ENCODE assay signal across 31 cellular contexts in the genomic region with DNA sequence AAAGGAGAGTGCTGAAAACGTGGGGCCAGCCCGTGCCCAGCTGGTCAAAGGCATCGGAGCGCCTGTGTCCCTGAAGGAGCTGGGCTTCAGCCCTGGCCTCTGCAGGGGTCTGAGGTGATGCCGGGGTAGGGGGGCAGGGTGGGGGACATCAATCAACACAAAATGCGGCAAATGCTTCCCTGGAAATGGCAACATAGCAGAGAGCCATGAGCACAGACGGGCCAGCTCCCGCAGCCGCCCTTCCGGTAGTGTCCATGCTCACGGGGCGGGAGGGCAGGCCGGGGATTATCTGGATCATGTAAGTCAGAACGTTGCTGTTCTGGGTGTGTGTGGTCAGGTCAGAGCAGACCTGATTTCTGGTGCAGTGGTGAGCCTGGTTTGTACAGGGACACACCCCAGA. TPM values are rescaled to one million over a fixed set of nuclear protein-coding genes. Genes with fewer than 3 reads are reported as not detected.
DNase-seq lines count a peak whose midpoint lies in the region; ATAC-seq, FAIRE-seq and TF ChIP-seq lines count a peak whose summit lies in the region.
"Had no signal": no experiment of that assay in that cellular context is flagged by ENCODE, and none has a peak within 500 bp of the region (broad histone marks: within the 10 kb centered on the region; RNA-seq: fewer than 3 reads in every experiment).

No MANE protein-coding gene starts in this region.

- TF ChIP-seq CTCF in HepG2 (CRISPR knock-in tag; IDR thresholded peaks at IDR 0.05) (no peak), right lobe of liver (IDR thresholded peaks at IDR 0.05) (no peak), coronary artery (IDR thresholded peaks at IDR 0.05) (no peak), nephron (IDR thresholded peaks at IDR 0.05; ENCODE audit: unreplicated experiment in 3 of 3) (no peak)

- no peak overlapping the region for H3K27ac ChIP-seq in HepG2 (ENCODE audit: extremely low read length, insufficient read depth, low read length)
- no peak overlapping the region for H3K27ac ChIP-seq in right lobe of liver
- H3K27ac ChIP-seq in coronary artery: no peak overlapping the region
- H3K27ac ChIP-seq: gastroesophageal sphincter, PC-9, stomach, upper lobe of left lung had no signal

- in situ Hi-C loops in HepG2 (cut with HindIII; ENCODE audit: extremely low pct_ligation_motif_present, low pct_unique_long_range_greater_than_20kb): loop anchor here (25.0 kb wide), 1 partner anchor 429 kb away; no protein-coding TSS in a partner anchor

- no peaks in the 10 kb centered on the region for H3K9me3 ChIP-seq in HepG2 (ENCODE audit: low read length)
- no peaks in the 10 kb centered on the region for H3K9me3 ChIP-seq in right lobe of liver
- H3K9me3 ChIP-seq: Caco-2, gastroesophageal sphincter, stomach, upper lobe of left lung had no signal

- H3K4me3 ChIP-seq in HepG2 (replicated peaks in 1 of 3; ENCODE audit: insufficient read depth in 1 of 3, low read depth in 2 of 3, low read length in 3 of 3) (no peak overlapping the region), right lobe of liver (no peak overlapping the region), coronary artery (peak overlapping the region; percentile 52)
- H3K4me3 ChIP-seq: gastroesophageal sphincter, PC-9, stomach, upper lobe of left lung had no signal

- FAIRE-seq in HepG2 (lab: Jason Lieb, UNC) (no peak), GM19239 (lab: Jason Lieb, UNC) (no peak)
- FAIRE-seq: A204.1, HTR-8/SVneo, islet of Langerhans had no signal

- no peak for TF ChIP-seq EP300 in HepG2 (IDR thresholded peaks at IDR 0.05; ENCODE audit: low read depth in 2 of 2, low read length in 2 of 2)
- no peak for TF ChIP-seq EP300 in HepG2 (CRISPR knock-in tag; IDR thresholded peaks at IDR 0.05; ENCODE audit: borderline replicate concordance)

- peak overlapping the region in 2 of 3 experiments; percentile 54 to 63 for H3K27ac Mint-ChIP-seq in nephron
- H3K27ac Mint-ChIP-seq in activated naive CD4-positive, alpha-beta T cell treated with anti-CD3 and anti-CD28 coated beads for 36 hours: no peak overlapping the region
- H3K27ac Mint-ChIP-seq: activated CD4-positive, alpha-beta T cell treated with anti-CD3 and anti-CD28 coated beads, Interleukin-2, amount 10 ng/mL, durations not matched to agents 7 days and 5 days; activated naive CD4-positive, alpha-beta T cell treated with anti-CD3 and anti-CD28 coated beads, Interleukin-2, amount 50 U/mL, for 24 hours had no signal

- H3K4me2 ChIP-seq in HepG2 (ENCODE audit: low read depth, low read length): no peak overlapping the region
- H3K4me2 ChIP-seq: PC-9 had no signal

- no peaks in the 10 kb centered on the region for H3K9me3 Mint-ChIP-seq in nephron
- H3K9me3 Mint-ChIP-seq in activated naive CD4-positive, alpha-beta T cell treated with anti-CD3 and anti-CD28 coated beads for 36 hours: no peaks in the 10 kb centered on the region
- H3K9me3 Mint-ChIP-seq: activated CD4-positive, alpha-beta T cell treated with anti-CD3 and anti-CD28 coated beads, Interleukin-2, amount 10 ng/mL, durations not matched to agents 7 days and 5 days; activated naive CD4-positive, alpha-beta T cell treated with anti-CD3 and anti-CD28 coated beads, Interleukin-2, amount 50 U/mL, for 24 hours had no signal

- ATAC-seq in HepG2 (peak; percentile 30; the same call in 1 of the 3 replicates), right lobe of liver (no peak), GM18873 (IDR thresholded peaks at IDR 0.05; ENCODE audit: low FRiP score, unreplicated experiment) (no peak)
- ATAC-seq: gastroesophageal sphincter had no signal

- H4K20me1 ChIP-seq in HepG2 (ENCODE audit: insufficient read depth, low read length): no peaks in the 10 kb centered on the region

- WGBS in HepG2 (ENCODE audit: low lambda C conversion rate): 29% methylated on average over 14 of the region's 14 CpGs
- 75% methylated on average over 4 of the region's 14 CpGs for WGBS in right lobe of liver (ENCODE audit: insufficient coverage, low coverage, low lambda C conversion rate, missing lambda C conversion rate)

- peaks cover 6 to 49% of the 10 kb centered on the region in 2 experiments; a peak in 4 of 5 replicates for H3K27me3 ChIP-seq in HepG2 (ENCODE audit: control insufficient read depth in 1 of 2, insufficient read depth in 2 of 2, low read length in 2 of 2)
- no peaks in the 10 kb centered on the region for H3K27me3 ChIP-seq in right lobe of liver
- H3K27me3 ChIP-seq: upper lobe of left lung had no signal

- no peaks in the 10 kb centered on the region for H3K36me3 Mint-ChIP-seq in nephron (ENCODE audit: low read depth)
- no peaks in the 10 kb centered on the region for H3K36me3 Mint-ChIP-seq in activated naive CD4-positive, alpha-beta T cell treated with anti-CD3 and anti-CD28 coated beads for 36 hours (ENCODE audit: low read depth)
- H3K36me3 Mint-ChIP-seq: activated naive CD4-positive, alpha-beta T cell treated with anti-CD3 and anti-CD28 coated beads, Interleukin-2, amount 50 U/mL, for 24 hours had no signal

- H3K4me3 Mint-ChIP-seq in nephron: no peak overlapping the region
- H3K4me3 Mint-ChIP-seq in activated naive CD4-positive, alpha-beta T cell treated with anti-CD3 and anti-CD28 coated beads for 36 hours: no peak overlapping the region
- H3K4me3 Mint-ChIP-seq: activated CD4-positive, alpha-beta T cell treated with anti-CD3 and anti-CD28 coated beads, Interleukin-2, amount 10 ng/mL, durations not matched to agents 7 days and 5 days; activated naive CD4-positive, alpha-beta T cell treated with anti-CD3 and anti-CD28 coated beads, Interleukin-2, amount 50 U/mL, for 24 hours had no signal

- H3K9ac ChIP-seq in HepG2 (ENCODE audit: insufficient read depth, low read depth, low read length): no peak overlapping the region

- TF ChIP-seq RAD21 in HepG2 (CRISPR knock-in tag; IDR thresholded peaks at IDR 0.05): no peak

- H3K4me1 ChIP-seq in HepG2 (ENCODE audit: insufficient read depth, low read length) (no peaks in the 10 kb centered on the region), right lobe of liver (no peaks in the 10 kb centered on the region)
- H3K4me1 ChIP-seq: Caco-2, gastroesophageal sphincter, stomach, upper lobe of left lung had no signal

- BruUV-seq in HepG2 (replicated peaks; lab: Mats Ljungman, UMichigan): no TSS peak

- no peaks in the 10 kb centered on the region for H3K36me3 ChIP-seq in HepG2 (replicated peaks in 1 of 2; ENCODE audit: control insufficient read depth in 1 of 2, insufficient read depth in 2 of 2, low read length in 2 of 2)
- H3K36me3 ChIP-seq in right lobe of liver: no peaks in the 10 kb centered on the region
- H3K36me3 ChIP-seq: gastroesophageal sphincter, stomach, upper lobe of left lung had no signal

- CTCF ChIA-PET in HepG2 (lab: Yijun Ruan, JAX; ENCODE audit: low intra/inter-chr PET ratio, low total read pairs) (no interaction called here), HEK293T (lab: Yijun Ruan, JAX) (no interaction called here)
- CTCF ChIA-PET in activated naive CD4-positive, alpha-beta T cell treated with anti-CD3 and anti-CD28 coated beads for 36 hours (lab: Charles Lee): no interaction called here

- DNase-seq in HepG2 (ENCODE audit: low spot score) (no peak), right lobe of liver (no peak), coronary artery (ENCODE audit: low spot score) (no peak), HEK293T (ENCODE audit: extremely low spot score) (no peak), GM19239 (ENCODE audit: insufficient read length, low spot score) (no peak)
- no peak for DNase-seq in activated naive CD4-positive, alpha-beta T cell treated with anti-CD3 and anti-CD28 coated beads for 36 hours
- DNase-seq: activated CD4-positive, alpha-beta T cell treated with anti-CD3 and anti-CD28 coated beads, Interleukin-2, amount 10 ng/mL, durations not matched to agents 7 days and 5 days; C1 segment of cervical spinal cord; Caco-2; cerebellar nuclear complex; effector CD8-positive, alpha-beta T cell; KG1; midbrain; NCI-H1436; NCI-H510A; NK-92 treated with Interleukin-12 subunit alpha and Interleukin-12 subunit beta, amount 100 ng/mL, for 24 hours; PC-9; SHP77; stimulated activated CD8-positive, alpha-beta memory T cell treated with anti-CD3 and anti-CD28 coated beads, Interleukin-4, amount 100 ng/mL, for 48 hours; stomach; SW 1271; T1000 had no signal

- no peak overlapping the region for H2AFZ ChIP-seq in HepG2 (ENCODE audit: low read length)
- H2AFZ ChIP-seq: PC-9 had no signal

- intact Hi-C loops in HepG2 (cut with micrococcal nuclease; ENCODE audit: unreplicated experiment): no loop called here
- intact Hi-C loops in right lobe of liver (cut with DNase I): no loop called here
- intact Hi-C loops in activated naive CD4-positive, alpha-beta T cell treated with anti-CD3 and anti-CD28 coated beads for 36 hours (cut with micrococcal nuclease): no loop called here

- no peak for TF ChIP-seq POLR2A in HepG2 (IDR thresholded peaks at IDR 0.05; ENCODE audit: insufficient read depth in 1 of 2, low read depth in 2 of 2, low read length in 2 of 2)
- no peak for TF ChIP-seq POLR2A in right lobe of liver (IDR thresholded peaks at IDR 0.05)

- peaks cover 31% of the 10 kb centered on the region for H3K4me1 Mint-ChIP-seq in nephron
- no peaks in the 10 kb centered on the region for H3K4me1 Mint-ChIP-seq in activated naive CD4-positive, alpha-beta T cell treated with anti-CD3 and anti-CD28 coated beads for 36 hours (ENCODE audit: low read depth)
- H3K4me1 Mint-ChIP-seq: activated CD4-positive, alpha-beta T cell treated with anti-CD3 and anti-CD28 coated beads, Interleukin-2, amount 10 ng/mL, durations not matched to agents 7 days and 5 days; activated naive CD4-positive, alpha-beta T cell treated with anti-CD3 and anti-CD28 coated beads, Interleukin-2, amount 50 U/mL, for 24 hours had no signal

- H3K79me2 ChIP-seq in HepG2 (ENCODE audit: insufficient read depth, low read length): no peaks in the 10 kb centered on the region

- H3K27me3 Mint-ChIP-seq in nephron (ENCODE audit: low read depth): peaks cover 27% of the 10 kb centered on the region
- peaks cover 2% of the 10 kb centered on the region for H3K27me3 Mint-ChIP-seq in activated naive CD4-positive, alpha-beta T cell treated with anti-CD3 and anti-CD28 coated beads for 36 hours (ENCODE audit: low read depth)

- POLR2A ChIA-PET in HepG2 (lab: Yijun Ruan, JAX): no interaction called here
- POLR2A ChIA-PET in HEK293T (lab: Yijun Ruan, JAX): no interaction called here

RNA-seq across cellular contexts. Expression of a gene that starts 56.5 kb away (rescaled TPM):
- total RNA-seq in HepG2 (2016; rRNA removed; fragmentation: Illumina TruSeq; extraction: Trizol) (0.11 TPM in 1 of 2 replicates, not detected in the other), right lobe of liver (under 1 TPM in 3 of 6 experiments, not detected in 3; 0.15 to 0.56 (median 0.18) TPM)
- total RNA-seq in HepG2 (2016; cell fraction: cytosol; rRNA removed; fragmentation: Illumina TruSeq; extraction: Trizol; ENCODE audit: low read depth): 0.18 and 0.20 TPM in 2 replicates
- not detected in 2 replicates for total RNA-seq in HepG2 (2016; cell fraction: insoluble cytoplasmic fraction; rRNA removed; fragmentation: Illumina TruSeq; extraction: Trizol)
- total RNA-seq in HepG2 (2016; cell fraction: membrane; rRNA removed; fragmentation: Illumina TruSeq; extraction: Trizol): 0.21 and 0.25 TPM in 2 replicates
- not detected in 2 replicates for total RNA-seq in HepG2 (2016; cell fraction: nucleus; rRNA removed; fragmentation: Illumina TruSeq; extraction: Trizol)
- 0.08 and 0.09 TPM in 2 replicates for polyA plus RNA-seq in HepG2 (2011; rRNA removed)
- 0.10 and 0.34 TPM in 2 replicates for polyA plus RNA-seq in HepG2 (2011; cell fraction: cytosol; rRNA removed)
- polyA plus RNA-seq in HepG2 (2011; cell fraction: nucleus; rRNA removed): 0.21 TPM in 1 of 2 replicates, not detected in the other
- polyA plus RNA-seq in HepG2 (2012): 0.09 TPM in 1 of 2 replicates, not detected in the other
- polyA plus RNA-seq in HepG2 (2016; cell fraction: cytosol; fragmentation: Illumina TruSeq; extraction: Trizol; ENCODE audit: low read depth): 0.21 and 0.36 TPM in 2 replicates
- not detected in 2 replicates for polyA plus RNA-seq in HepG2 (2016; cell fraction: insoluble cytoplasmic fraction; fragmentation: Illumina TruSeq; extraction: Trizol; ENCODE audit: low read depth)
- 0.12 TPM in 1 of 2 replicates, not detected in the other for polyA plus RNA-seq in HepG2 (2016; cell fraction: membrane; fragmentation: Illumina TruSeq; extraction: Trizol; ENCODE audit: low read depth)
- not detected in 2 replicates for polyA plus RNA-seq in HepG2 (2016; cell fraction: nucleus; fragmentation: Illumina TruSeq; extraction: Trizol; ENCODE audit: insufficient read depth, low read depth)
- 0.32 and 4.4 TPM in 2 replicates for polyA minus RNA-seq in HepG2 (2011; rRNA and poly(A)+ RNA removed; ENCODE audit: low replicate concordance)
- polyA minus RNA-seq in HepG2 (2011; cell fraction: cytosol; rRNA and poly(A)+ RNA removed): not detected in 2 replicates
- 0.37 and 0.39 TPM in 2 replicates for polyA minus RNA-seq in HepG2 (2011; cell fraction: nucleus; rRNA and poly(A)+ RNA removed)
- not detected for total RNA-seq in activated naive CD4-positive, alpha-beta T cell treated with anti-CD3 and anti-CD28 coated beads for 36 hours
- total RNA-seq: activated CD4-positive, alpha-beta T cell treated with anti-CD3 and anti-CD28 coated beads, Interleukin-2, amount 10 ng/mL, durations not matched to agents 7 days and 5 days; Caco-2 had no signal
- polyA plus RNA-seq: neural cell had no signal
